In the genomic region with DNA sequence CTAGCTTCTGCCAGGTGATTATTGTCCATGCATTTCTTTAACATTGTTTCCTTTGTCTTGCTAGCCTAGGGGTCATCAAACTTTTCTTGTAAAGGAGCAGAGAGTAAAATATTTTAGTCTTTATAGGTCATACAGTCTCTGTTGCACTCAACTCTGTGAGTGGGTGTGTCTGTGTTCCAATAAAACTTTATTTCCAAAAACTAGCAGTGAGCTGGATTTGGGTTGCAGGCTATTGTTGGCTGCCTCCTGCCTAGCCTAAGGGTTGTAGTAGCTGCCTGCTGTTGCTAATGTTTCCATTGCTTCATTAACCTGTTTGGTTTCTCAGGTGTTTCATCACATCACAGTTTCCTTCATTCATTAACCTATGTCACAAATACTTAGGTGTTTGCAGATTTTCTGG, we compare ENCODE assay signal across 34 cellular contexts.
"Had no signal": no experiment of that assay in that cellular context is flagged by ENCODE, and none has a peak within 500 bp of the region (broad histone marks: within the 10 kb centered on the region; RNA-seq: fewer than 3 reads in every experiment).

No MANE protein-coding gene starts in this region.

- DNase-seq: Karpas-422, Kasumi-1, MG63, MM.1S, MV-4-11, NCI-H1048, NCI-H1092, NCI-H1092 treated with DMSO at 0.1 percent for 48 hours, NCI-H1105, NCI-H1105 treated with DMSO at 0.1 percent for 48 hours, NCI-H1417, NCI-H1417 treated with DMSO at 0.1 percent for 48 hours, NCI-H1436, NCI-H1436 treated with DMSO at 0.1 percent for 48 hours, NCI-H146, NCI-H1694, NCI-H1694 treated with DMSO at 0.1 percent for 48 hours, NCI-H187, NCI-H187 treated with DMSO at 0.1 percent for 48 hours, NCI-H1930, NCI-H2029, NCI-H2029 treated with DMSO at 0.1 percent for 48 hours, NCI-H2081, NCI-H2081 treated with DMSO at 0.1 percent for 48 hours, NCI-H2107, NCI-H2171, NCI-H2171 treated with DMSO at 0.1 percent for 48 hours, NCI-H2227 treated with DMSO at 0.1 percent for 48 hours, NCI-H226, NCI-H345, NCI-H446, NCI-H446 treated with DMSO at 0.1 percent for 48 hours, NCI-H510A, NCI-H510A treated with DMSO at 0.1 percent for 48 hours had no signal

- H3K36me3 ChIP-seq: MG63 had no signal

- H3K27me3 ChIP-seq: MG63 had no signal

- H3K4me3 ChIP-seq: MG63 had no signal

- H3K9me3 ChIP-seq: MG63 had no signal
